1 cellular context compared by ENCODE assay signal in genomic region chr4:13627606-13628301, GRCh38.
TF ChIP-seq lines count a peak whose summit lies in the region.

Gene BOD1L1 (minus strand): TSS chr4:13627725. CDS start chr4:13627587, 138 bp downstream.

TF ChIP-seq in HepG2, 621 proteins besides CTCF, POLR2A, EP300 and RAD21 (continued from another document and continues in another):
- TF ChIP-seq ZNF639 (CRISPR knock-in tag; conservative IDR thresholded peaks at IDR 0.05), result peak; percentile 93
- peak; percentile 67 for TF ChIP-seq ZBTB40 (IDR thresholded peaks at IDR 0.05)
- TF ChIP-seq ZBTB40 (CRISPR knock-in tag; IDR thresholded peaks at IDR 0.05), result peak; percentile 89
- TF ChIP-seq ZNF781 (CRISPR knock-in tag; IDR thresholded peaks at IDR 0.05; ENCODE audit: borderline replicate concordance, not compliant biosample characterization), result peak; percentile 68
- TF ChIP-seq HMGA1 (CRISPR knock-in tag; conservative IDR thresholded peaks at IDR 0.05), result no peak
- peak; percentile 55 for TF ChIP-seq NCOA2 (CRISPR knock-in tag; IDR thresholded peaks at IDR 0.05)
- no peak for TF ChIP-seq ZNF33A (CRISPR knock-in tag; IDR thresholded peaks at IDR 0.05; ENCODE audit: borderline replicate concordance)
- TF ChIP-seq TOE1 (CRISPR knock-in tag; IDR thresholded peaks at IDR 0.05), result no peak
- peak; percentile 42; the same call in 1 of the 2 replicates for TF ChIP-seq PATZ1 (CRISPR knock-in tag; IDR thresholded peaks at IDR 0.05)
- no peak for TF ChIP-seq ZFP37 (CRISPR knock-in tag; IDR thresholded peaks at IDR 0.05; ENCODE audit: borderline replicate concordance)
- peak; percentile 48; the same call in 1 of the 2 replicates for TF ChIP-seq NFYB (CRISPR knock-in tag; IDR thresholded peaks at IDR 0.05)
- no peak for TF ChIP-seq TRIM24 (CRISPR knock-in tag; IDR thresholded peaks at IDR 0.05)
- TF ChIP-seq, protein P1, sequence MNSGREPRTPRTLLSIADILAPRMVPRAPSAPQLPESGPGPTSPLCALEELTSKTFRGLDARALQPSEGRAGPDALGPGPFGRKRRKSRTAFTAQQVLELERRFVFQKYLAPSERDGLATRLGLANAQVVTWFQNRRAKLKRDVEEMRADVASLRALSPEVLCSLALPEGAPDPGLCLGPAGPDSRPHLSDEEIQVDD (CRISPR knock-in tag; IDR thresholded peaks at IDR 0.05; ENCODE audit: borderline replicate concordance), result no peak
- TF ChIP-seq ZGPAT (CRISPR knock-in tag; IDR thresholded peaks at IDR 0.05), result peak; percentile 96
- TF ChIP-seq CREB3 (CRISPR knock-in tag; IDR thresholded peaks at IDR 0.05), result no peak
- peak; percentile 43; the same call in 1 of the 2 replicates for TF ChIP-seq HBP1 (CRISPR knock-in tag; IDR thresholded peaks at IDR 0.05; ENCODE audit: low read depth)
- TF ChIP-seq MIER2 (CRISPR knock-in tag; IDR thresholded peaks at IDR 0.05), result peak; percentile 45; the same call in 1 of the 2 replicates
- no peak for TF ChIP-seq ZSCAN22 (CRISPR knock-in tag; IDR thresholded peaks at IDR 0.05)
- peak; percentile 82; the same call in 1 of the 2 replicates for TF ChIP-seq CBX2 (IDR thresholded peaks at IDR 0.05; ENCODE audit: low read depth, low read length)
- TF ChIP-seq CBX2 (CRISPR knock-in tag; IDR thresholded peaks at IDR 0.05; ENCODE audit: low read depth), result no peak
- peak; percentile 86 for TF ChIP-seq CBFB (CRISPR knock-in tag; IDR thresholded peaks at IDR 0.05)
- peak; percentile 35 for TF ChIP-seq ZNF883 (CRISPR knock-in tag; IDR thresholded peaks at IDR 0.05; ENCODE audit: not compliant biosample characterization)
- no peak for TF ChIP-seq ZNF790 (CRISPR knock-in tag; IDR thresholded peaks at IDR 0.05; ENCODE audit: borderline replicate concordance)
- TF ChIP-seq ZNF652 (CRISPR knock-in tag; IDR thresholded peaks at IDR 0.05; ENCODE audit: borderline replicate concordance, low read depth), result no peak; the same call in 1 of the 2 replicates
- TF ChIP-seq, protein P2, sequence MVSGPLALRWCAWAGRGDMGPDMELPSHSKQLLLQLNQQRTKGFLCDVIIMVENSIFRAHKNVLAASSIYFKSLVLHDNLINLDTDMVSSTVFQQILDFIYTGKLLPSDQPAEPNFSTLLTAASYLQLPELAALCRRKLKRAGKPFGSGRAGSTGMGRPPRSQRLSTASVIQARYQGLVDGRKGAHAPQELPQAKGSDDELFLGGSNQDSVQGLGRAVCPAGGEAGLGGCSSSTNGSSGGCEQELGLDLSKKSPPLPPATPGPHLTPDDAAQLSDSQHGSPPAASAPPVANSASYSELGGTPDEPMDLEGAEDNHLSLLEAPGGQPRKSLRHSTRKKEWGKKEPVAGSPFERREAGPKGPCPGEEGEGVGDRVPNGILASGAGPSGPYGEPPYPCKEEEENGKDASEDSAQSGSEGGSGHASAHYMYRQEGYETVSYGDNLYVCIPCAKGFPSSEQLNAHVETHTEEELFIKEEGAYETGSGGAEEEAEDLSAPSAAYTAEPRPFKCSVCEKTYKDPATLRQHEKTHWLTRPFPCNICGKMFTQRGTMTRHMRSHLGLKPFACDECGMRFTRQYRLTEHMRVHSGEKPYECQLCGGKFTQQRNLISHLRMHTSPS (CRISPR knock-in tag; IDR thresholded peaks at IDR 0.05; ENCODE audit: low read depth), result 0 out of 2 replicates have a peak, but pooled peaks have one; percentile 15
- TF ChIP-seq STAG1 (CRISPR knock-in tag; IDR thresholded peaks at IDR 0.05), result peak; percentile 31; the same call in 1 of the 2 replicates
- no peak for TF ChIP-seq ZC3H4 (CRISPR knock-in tag; IDR thresholded peaks at IDR 0.05; ENCODE audit: borderline replicate concordance)
- peak; percentile 52; the same call in 1 of the 2 replicates for TF ChIP-seq MIXL1 (CRISPR knock-in tag; IDR thresholded peaks at IDR 0.05)
- TF ChIP-seq, protein P3, sequence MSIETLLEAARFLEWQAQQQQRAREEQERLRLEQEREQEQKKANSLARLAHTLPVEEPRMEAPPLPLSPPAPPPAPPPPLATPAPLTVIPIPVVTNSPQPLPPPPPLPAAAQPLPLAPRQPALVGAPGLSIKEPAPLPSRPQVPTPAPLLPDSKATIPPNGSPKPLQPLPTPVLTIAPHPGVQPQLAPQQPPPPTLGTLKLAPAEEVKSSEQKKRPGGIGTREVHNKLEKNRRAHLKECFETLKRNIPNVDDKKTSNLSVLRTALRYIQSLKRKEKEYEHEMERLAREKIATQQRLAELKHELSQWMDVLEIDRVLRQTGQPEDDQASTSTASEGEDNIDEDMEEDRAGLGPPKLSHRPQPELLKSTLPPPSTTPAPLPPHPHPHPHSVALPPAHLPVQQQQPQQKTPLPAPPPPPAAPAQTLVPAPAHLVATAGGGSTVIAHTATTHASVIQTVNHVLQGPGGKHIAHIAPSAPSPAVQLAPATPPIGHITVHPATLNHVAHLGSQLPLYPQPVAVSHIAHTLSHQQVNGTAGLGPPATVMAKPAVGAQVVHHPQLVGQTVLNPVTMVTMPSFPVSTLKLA (IDR thresholded peaks at IDR 0.05), result no peak
- peak; percentile 76 for TF ChIP-seq RXRB (CRISPR knock-in tag; IDR thresholded peaks at IDR 0.05; ENCODE audit: borderline replicate concordance)
- TF ChIP-seq ZNF674 (CRISPR knock-in tag; IDR thresholded peaks at IDR 0.05; ENCODE audit: low read depth), result no peak
- peak; percentile 97 for TF ChIP-seq SAP130 (CRISPR knock-in tag; IDR thresholded peaks at IDR 0.05; ENCODE audit: low read depth)
- TF ChIP-seq GFI1 (CRISPR knock-in tag; IDR thresholded peaks at IDR 0.05; ENCODE audit: borderline replicate concordance), result 0 out of 2 replicates have a peak, but pooled peaks have one; percentile 71
- 0 out of 2 replicates have a peak, but pooled peaks have one; percentile 30 for TF ChIP-seq ZNF230 (CRISPR knock-in tag; IDR thresholded peaks at IDR 0.05)
- TF ChIP-seq ZNF460 (CRISPR knock-in tag; IDR thresholded peaks at IDR 0.05; ENCODE audit: borderline replicate concordance), result peak; percentile 33; the same call in 1 of the 2 replicates
